ENCODE assay signal across 1 cellular context in the genomic region with DNA sequence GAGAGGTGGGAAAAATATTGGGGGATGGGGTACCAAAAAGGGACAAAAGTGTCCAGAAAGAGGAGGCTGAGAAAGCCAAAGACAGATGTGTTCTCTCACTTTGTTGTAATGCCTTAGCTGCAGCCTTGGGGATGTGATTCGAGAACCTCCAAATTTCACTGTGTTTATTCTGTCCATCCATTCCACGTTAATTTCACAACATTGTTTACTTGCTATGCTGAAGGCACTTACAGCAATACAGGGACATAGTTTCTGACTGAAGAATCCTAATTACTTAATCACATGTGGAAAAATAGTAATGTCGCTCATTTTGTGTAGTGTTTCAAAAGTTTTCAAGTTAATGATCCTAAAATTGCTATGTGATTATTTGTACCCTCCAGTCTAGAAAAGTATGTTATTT.
TF ChIP-seq lines count a peak whose summit lies in the region.

No MANE protein-coding gene starts in this region.

TF ChIP-seq in HepG2, 621 proteins besides CTCF, POLR2A, EP300 and RAD21 (continued from another document and continues in another):
- TF ChIP-seq, protein P1, sequence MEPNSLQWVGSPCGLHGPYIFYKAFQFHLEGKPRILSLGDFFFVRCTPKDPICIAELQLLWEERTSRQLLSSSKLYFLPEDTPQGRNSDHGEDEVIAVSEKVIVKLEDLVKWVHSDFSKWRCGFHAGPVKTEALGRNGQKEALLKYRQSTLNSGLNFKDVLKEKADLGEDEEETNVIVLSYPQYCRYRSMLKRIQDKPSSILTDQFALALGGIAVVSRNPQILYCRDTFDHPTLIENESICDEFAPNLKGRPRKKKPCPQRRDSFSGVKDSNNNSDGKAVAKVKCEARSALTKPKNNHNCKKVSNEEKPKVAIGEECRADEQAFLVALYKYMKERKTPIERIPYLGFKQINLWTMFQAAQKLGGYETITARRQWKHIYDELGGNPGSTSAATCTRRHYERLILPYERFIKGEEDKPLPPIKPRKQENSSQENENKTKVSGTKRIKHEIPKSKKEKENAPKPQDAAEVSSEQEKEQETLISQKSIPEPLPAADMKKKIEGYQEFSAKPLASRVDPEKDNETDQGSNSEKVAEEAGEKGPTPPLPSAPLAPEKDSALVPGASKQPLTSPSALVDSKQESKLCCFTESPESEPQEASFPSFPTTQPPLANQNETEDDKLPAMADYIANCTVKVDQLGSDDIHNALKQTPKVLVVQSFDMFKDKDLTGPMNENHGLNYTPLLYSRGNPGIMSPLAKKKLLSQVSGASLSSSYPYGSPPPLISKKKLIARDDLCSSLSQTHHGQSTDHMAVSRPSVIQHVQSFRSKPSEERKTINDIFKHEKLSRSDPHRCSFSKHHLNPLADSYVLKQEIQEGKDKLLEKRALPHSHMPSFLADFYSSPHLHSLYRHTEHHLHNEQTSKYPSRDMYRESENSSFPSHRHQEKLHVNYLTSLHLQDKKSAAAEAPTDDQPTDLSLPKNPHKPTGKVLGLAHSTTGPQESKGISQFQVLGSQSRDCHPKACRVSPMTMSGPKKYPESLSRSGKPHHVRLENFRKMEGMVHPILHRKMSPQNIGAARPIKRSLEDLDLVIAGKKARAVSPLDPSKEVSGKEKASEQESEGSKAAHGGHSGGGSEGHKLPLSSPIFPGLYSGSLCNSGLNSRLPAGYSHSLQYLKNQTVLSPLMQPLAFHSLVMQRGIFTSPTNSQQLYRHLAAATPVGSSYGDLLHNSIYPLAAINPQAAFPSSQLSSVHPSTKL (CRISPR knock-in tag; IDR thresholded peaks at IDR 0.05), result peak; percentile 62
- TF ChIP-seq MTF1 (CRISPR knock-in tag; IDR thresholded peaks at IDR 0.05) (no peak), MIER2 (CRISPR knock-in tag; IDR thresholded peaks at IDR 0.05) (no peak), HNF4A (CRISPR knock-in tag; IDR thresholded peaks at IDR 0.05) (no peak), AGO1 (IDR thresholded peaks at IDR 0.05; ENCODE audit: low read depth, low read length, poor library complexity, severe bottlenecking) (no peak), SIX1 (CRISPR knock-in tag; IDR thresholded peaks at IDR 0.05; ENCODE audit: borderline replicate concordance) (no peak), SMAD1 (CRISPR knock-in tag; IDR thresholded peaks at IDR 0.05; ENCODE audit: borderline replicate concordance, low read depth) (no peak), ZZZ3 (CRISPR knock-in tag; IDR thresholded peaks at IDR 0.05; ENCODE audit: borderline replicate concordance) (no peak), GATAD1 (CRISPR knock-in tag; IDR thresholded peaks at IDR 0.05) (0 out of 2 replicates have a peak, but pooled peaks have one; percentile 18), FOXK1 (CRISPR knock-in tag; IDR thresholded peaks at IDR 0.05; ENCODE audit: borderline replicate concordance, low read depth) (peak; percentile 27; the same call in 1 of the 2 replicates), GATAD2A (CRISPR knock-in tag; IDR thresholded peaks at IDR 0.05) (peak; percentile 40; the same call in 1 of the 2 replicates), FOXC1 (CRISPR knock-in tag; IDR thresholded peaks at IDR 0.05; ENCODE audit: borderline replicate concordance) (no peak), FOXA3 (CRISPR knock-in tag; IDR thresholded peaks at IDR 0.05) (peak; percentile 53; the same call in 1 of the 2 replicates), SNAI1 (CRISPR knock-in tag; IDR thresholded peaks at IDR 0.05; ENCODE audit: borderline replicate concordance) (no peak), SP140L (CRISPR knock-in tag; IDR thresholded peaks at IDR 0.05; ENCODE audit: borderline replicate concordance) (no peak), MZF1 (CRISPR knock-in tag; IDR thresholded peaks at IDR 0.05; ENCODE audit: borderline replicate concordance) (no peak), ZNF24 (IDR thresholded peaks at IDR 0.05) (no peak), PAWR (CRISPR knock-in tag; IDR thresholded peaks at IDR 0.05; ENCODE audit: borderline replicate concordance) (no peak), KMT2A (CRISPR knock-in tag; IDR thresholded peaks at IDR 0.05) (no peak), PCBP2 (optimal IDR thresholded peaks at IDR 0.05; ENCODE audit: low read depth, low read length, poor library complexity, severe bottlenecking) (no peak), NRL (CRISPR knock-in tag; IDR thresholded peaks at IDR 0.05; ENCODE audit: borderline replicate concordance) (no peak), RFX5 (IDR thresholded peaks at IDR 0.05; ENCODE audit: low read depth, low read length) (no peak), SOX13 (IDR thresholded peaks at IDR 0.05) (no peak), SOX13 (CRISPR knock-in tag; conservative IDR thresholded peaks at IDR 0.05 in 1 of 2, IDR thresholded peaks at IDR 0.05 in 1 of 2) (peak in 1 of 2 experiments; percentile 31; a peak in 1 of 4 replicates), SMC3 (IDR thresholded peaks at IDR 0.05; ENCODE audit: low read length) (no peak), RARA (CRISPR knock-in tag; IDR thresholded peaks at IDR 0.05) (peak; percentile 14; the same call in 1 of the 2 replicates), ADNP (CRISPR knock-in tag; IDR thresholded peaks at IDR 0.05) (no peak), ZNF772 (CRISPR knock-in tag; IDR thresholded peaks at IDR 0.05) (no peak)
- TF ChIP-seq, protein P2, sequence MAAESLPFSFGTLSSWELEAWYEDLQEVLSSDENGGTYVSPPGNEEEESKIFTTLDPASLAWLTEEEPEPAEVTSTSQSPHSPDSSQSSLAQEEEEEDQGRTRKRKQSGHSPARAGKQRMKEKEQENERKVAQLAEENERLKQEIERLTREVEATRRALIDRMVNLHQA (CRISPR knock-in tag; IDR thresholded peaks at IDR 0.05), result no peak
- TF ChIP-seq, protein P3, sequence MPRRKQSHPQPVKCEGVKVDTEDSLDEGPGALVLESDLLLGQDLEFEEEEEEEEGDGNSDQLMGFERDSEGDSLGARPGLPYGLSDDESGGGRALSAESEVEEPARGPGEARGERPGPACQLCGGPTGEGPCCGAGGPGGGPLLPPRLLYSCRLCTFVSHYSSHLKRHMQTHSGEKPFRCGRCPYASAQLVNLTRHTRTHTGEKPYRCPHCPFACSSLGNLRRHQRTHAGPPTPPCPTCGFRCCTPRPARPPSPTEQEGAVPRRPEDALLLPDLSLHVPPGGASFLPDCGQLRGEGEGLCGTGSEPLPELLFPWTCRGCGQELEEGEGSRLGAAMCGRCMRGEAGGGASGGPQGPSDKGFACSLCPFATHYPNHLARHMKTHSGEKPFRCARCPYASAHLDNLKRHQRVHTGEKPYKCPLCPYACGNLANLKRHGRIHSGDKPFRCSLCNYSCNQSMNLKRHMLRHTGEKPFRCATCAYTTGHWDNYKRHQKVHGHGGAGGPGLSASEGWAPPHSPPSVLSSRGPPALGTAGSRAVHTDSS (CRISPR knock-in tag; conservative IDR thresholded peaks at IDR 0.05), result no peak
- TF ChIP-seq, protein P4, sequence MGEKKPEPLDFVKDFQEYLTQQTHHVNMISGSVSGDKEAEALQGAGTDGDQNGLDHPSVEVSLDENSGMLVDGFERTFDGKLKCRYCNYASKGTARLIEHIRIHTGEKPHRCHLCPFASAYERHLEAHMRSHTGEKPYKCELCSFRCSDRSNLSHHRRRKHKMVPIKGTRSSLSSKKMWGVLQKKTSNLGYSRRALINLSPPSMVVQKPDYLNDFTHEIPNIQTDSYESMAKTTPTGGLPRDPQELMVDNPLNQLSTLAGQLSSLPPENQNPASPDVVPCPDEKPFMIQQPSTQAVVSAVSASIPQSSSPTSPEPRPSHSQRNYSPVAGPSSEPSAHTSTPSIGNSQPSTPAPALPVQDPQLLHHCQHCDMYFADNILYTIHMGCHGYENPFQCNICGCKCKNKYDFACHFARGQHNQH (CRISPR knock-in tag; IDR thresholded peaks at IDR 0.05), result no peak
- TF ChIP-seq, protein P5, sequence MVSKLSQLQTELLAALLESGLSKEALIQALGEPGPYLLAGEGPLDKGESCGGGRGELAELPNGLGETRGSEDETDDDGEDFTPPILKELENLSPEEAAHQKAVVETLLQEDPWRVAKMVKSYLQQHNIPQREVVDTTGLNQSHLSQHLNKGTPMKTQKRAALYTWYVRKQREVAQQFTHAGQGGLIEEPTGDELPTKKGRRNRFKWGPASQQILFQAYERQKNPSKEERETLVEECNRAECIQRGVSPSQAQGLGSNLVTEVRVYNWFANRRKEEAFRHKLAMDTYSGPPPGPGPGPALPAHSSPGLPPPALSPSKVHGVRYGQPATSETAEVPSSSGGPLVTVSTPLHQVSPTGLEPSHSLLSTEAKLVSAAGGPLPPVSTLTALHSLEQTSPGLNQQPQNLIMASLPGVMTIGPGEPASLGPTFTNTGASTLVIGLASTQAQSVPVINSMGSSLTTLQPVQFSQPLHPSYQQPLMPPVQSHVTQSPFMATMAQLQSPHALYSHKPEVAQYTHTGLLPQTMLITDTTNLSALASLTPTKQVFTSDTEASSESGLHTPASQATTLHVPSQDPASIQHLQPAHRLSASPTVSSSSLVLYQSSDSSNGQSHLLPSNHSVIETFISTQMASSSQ (IDR thresholded peaks at IDR 0.05; ENCODE audit: low read depth), result no peak
- TF ChIP-seq, protein P5 (CRISPR knock-in tag; IDR thresholded peaks at IDR 0.05; ENCODE audit: borderline replicate concordance), result no peak
- TF ChIP-seq, protein P6, sequence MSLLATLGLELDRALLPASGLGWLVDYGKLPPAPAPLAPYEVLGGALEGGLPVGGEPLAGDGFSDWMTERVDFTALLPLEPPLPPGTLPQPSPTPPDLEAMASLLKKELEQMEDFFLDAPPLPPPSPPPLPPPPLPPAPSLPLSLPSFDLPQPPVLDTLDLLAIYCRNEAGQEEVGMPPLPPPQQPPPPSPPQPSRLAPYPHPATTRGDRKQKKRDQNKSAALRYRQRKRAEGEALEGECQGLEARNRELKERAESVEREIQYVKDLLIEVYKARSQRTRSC (CRISPR knock-in tag; IDR thresholded peaks at IDR 0.05; ENCODE audit: low read depth), result no peak
- TF ChIP-seq, protein P7, sequence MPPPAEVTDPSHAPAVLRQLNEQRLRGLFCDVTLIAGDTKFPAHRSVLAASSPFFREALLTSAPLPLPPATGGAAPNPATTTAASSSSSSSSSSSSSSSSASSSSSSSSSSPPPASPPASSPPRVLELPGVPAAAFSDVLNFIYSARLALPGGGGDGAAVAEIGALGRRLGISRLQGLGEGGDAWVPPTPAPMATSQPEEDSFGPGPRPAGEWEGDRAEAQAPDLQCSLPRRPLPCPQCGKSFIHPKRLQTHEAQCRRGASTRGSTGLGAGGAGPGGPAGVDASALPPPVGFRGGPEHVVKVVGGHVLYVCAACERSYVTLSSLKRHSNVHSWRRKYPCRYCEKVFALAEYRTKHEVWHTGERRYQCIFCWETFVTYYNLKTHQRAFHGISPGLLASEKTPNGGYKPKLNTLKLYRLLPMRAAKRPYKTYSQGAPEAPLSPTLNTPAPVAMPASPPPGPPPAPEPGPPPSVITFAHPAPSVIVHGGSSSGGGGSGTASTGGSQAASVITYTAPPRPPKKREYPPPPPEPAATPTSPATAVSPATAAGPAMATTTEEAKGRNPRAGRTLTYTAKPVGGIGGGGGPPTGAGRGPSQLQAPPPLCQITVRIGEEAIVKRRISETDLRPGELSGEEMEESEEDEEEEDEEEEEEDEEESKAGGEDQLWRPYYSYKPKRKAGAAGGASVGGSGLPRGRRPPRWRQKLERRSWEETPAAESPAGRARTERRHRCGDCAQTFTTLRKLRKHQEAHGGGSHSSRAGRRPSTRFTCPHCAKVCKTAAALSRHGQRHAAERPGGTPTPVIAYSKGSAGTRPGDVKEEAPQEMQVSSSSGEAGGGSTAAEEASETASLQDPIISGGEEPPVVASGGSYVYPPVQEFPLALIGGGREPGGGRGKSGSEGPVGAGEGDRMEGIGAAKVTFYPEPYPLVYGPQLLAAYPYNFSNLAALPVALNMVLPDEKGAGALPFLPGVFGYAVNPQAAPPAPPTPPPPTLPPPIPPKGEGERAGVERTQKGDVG (CRISPR knock-in tag; IDR thresholded peaks at IDR 0.05; ENCODE audit: borderline replicate concordance), result no peak
- TF ChIP-seq, protein P8, sequence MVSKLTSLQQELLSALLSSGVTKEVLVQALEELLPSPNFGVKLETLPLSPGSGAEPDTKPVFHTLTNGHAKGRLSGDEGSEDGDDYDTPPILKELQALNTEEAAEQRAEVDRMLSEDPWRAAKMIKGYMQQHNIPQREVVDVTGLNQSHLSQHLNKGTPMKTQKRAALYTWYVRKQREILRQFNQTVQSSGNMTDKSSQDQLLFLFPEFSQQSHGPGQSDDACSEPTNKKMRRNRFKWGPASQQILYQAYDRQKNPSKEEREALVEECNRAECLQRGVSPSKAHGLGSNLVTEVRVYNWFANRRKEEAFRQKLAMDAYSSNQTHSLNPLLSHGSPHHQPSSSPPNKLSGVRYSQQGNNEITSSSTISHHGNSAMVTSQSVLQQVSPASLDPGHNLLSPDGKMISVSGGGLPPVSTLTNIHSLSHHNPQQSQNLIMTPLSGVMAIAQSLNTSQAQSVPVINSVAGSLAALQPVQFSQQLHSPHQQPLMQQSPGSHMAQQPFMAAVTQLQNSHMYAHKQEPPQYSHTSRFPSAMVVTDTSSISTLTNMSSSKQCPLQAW (CRISPR knock-in tag; IDR thresholded peaks at IDR 0.05), result no peak
- TF ChIP-seq, protein P9, sequence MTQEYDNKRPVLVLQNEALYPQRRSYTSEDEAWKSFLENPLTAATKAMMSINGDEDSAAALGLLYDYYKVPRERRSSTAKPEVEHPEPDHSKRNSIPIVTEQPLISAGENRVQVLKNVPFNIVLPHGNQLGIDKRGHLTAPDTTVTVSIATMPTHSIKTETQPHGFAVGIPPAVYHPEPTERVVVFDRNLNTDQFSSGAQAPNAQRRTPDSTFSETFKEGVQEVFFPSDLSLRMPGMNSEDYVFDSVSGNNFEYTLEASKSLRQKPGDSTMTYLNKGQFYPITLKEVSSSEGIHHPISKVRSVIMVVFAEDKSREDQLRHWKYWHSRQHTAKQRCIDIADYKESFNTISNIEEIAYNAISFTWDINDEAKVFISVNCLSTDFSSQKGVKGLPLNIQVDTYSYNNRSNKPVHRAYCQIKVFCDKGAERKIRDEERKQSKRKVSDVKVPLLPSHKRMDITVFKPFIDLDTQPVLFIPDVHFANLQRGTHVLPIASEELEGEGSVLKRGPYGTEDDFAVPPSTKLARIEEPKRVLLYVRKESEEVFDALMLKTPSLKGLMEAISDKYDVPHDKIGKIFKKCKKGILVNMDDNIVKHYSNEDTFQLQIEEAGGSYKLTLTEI (CRISPR knock-in tag; conservative IDR thresholded peaks at IDR 0.05), result no peak
